Comparison of ENCODE assay signal across 25 cellular contexts in the genomic region with DNA sequence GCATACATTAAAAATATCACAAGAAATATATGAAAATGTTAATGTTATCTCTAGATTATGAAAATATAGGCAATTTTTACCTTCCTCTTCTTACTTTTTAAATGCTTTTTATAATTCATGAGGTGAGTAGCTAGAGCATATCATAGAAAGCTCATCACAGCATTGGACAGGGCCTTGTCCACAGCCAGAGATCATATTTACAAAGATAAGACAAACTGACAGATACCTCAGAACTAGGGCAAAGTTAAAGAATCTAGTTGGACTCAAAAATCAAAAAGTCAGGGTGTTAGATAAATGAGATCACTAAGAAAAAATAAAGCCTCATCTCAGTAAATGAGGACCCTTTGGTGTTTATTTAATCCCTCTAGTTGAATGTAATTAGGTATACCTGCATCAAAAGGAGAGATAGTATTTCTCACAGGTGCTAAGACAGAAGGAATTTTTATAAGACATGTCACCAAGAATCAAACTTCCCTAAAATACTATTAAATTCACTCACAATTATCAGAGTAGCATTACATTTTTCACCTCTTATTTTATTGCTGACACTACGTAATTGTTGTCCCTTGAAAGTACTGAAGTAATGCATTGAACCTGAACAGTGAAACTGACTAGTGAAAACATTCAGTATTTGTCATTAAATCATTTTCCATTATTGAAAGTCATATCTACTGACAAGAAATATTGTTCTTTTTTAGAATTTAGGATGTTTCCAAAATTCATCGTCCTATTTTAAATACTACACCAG. TPM values are rescaled to one million over a fixed set of nuclear protein-coding genes. Genes with fewer than 3 reads are reported as not detected.
"Had no signal": no experiment of that assay in that cellular context is flagged by ENCODE, and none has a peak within 500 bp of the region (broad histone marks: within the 10 kb centered on the region; RNA-seq: fewer than 3 reads in every experiment).

No MANE protein-coding gene starts in this region.

- DNase-seq: activated CD4-positive, alpha-beta memory T cell treated with anti-CD3 and anti-CD28 coated beads, Interleukin-2, amount 10 ng/mL, durations not matched to agents 7 days and 5 days; activated CD4-positive, alpha-beta T cell treated with anti-CD3 and anti-CD28 coated beads for 36 hours; activated CD4-positive, alpha-beta T cell treated with anti-CD3 and anti-CD28 coated beads, Interleukin-2, amount 50 U/mL, for 1 hour; activated gamma-delta T cell; activated naive CD4-positive, alpha-beta T cell treated with anti-CD3 and anti-CD28 coated beads for 36 hours; activated T-cell treated with anti-CD3 and anti-CD28 coated beads for 4 hours; activated T-cell treated with anti-CD3 and anti-CD28 coated beads, Interleukin-2, amount 50 U/mL, for 48 hours; brain microvascular endothelial cell; KG1; NCI-H1048; NCI-H146; NCI-H187 treated with DMSO at 0.1 percent for 48 hours; NCI-H2081 treated with DMSO at 0.1 percent for 48 hours; NCI-H446; NCI-H524; PC-3; SHP77; T-helper 1 cell; WERI-Rb-1 had no signal

- ATAC-seq: activated CD4-positive, alpha-beta T cell treated with anti-CD3 and anti-CD28 coated beads for 36 hours; activated T-helper 17 cell treated with anti-CD3 and anti-CD28 coated beads, Interleukin-2, amount 50 U/mL, for 72 hours; PC-3 had no signal

- H3K36me3 ChIP-seq: brain microvascular endothelial cell, WERI-Rb-1 had no signal

- H3K27ac ChIP-seq: WERI-Rb-1 had no signal

- H3K27me3 ChIP-seq: brain microvascular endothelial cell had no signal

RNA-seq across cellular contexts. Expression of a gene that starts 25.6 kb away (rescaled TPM):
- total RNA-seq: activated CD4-positive, alpha-beta memory T cell treated with anti-CD3 and anti-CD28 coated beads, Interleukin-2, amount 10 ng/mL, durations not matched to agents 7 days and 5 days; T-helper 2 cell treated with Interferon-gamma antibody and Interleukin-4, amounts not matched to agents 100 ng/mL and 5 ng/mL, for 36 hours had no signal

RNA-seq across cellular contexts. Expression of a gene that starts 50.5 kb away (rescaled TPM):
- total RNA-seq: activated CD4-positive, alpha-beta memory T cell treated with anti-CD3 and anti-CD28 coated beads, Interleukin-2, amount 10 ng/mL, durations not matched to agents 7 days and 5 days; activated CD4-positive, alpha-beta T cell treated with anti-CD3 and anti-CD28 coated beads for 36 hours; activated CD8-positive, alpha-beta memory T cell treated with anti-CD3 and anti-CD28 coated beads for 36 hours; activated naive CD4-positive, alpha-beta T cell treated with anti-CD3 and anti-CD28 coated beads for 36 hours; activated T-helper 17 cell treated with anti-CD3 and anti-CD28 coated beads, Interleukin-2, amount 50 U/mL, for 72 hours; LHCN-M2; M059J; PC-3; SK-MEL-5; T-helper 2 cell treated with Interferon-gamma antibody and Interleukin-4, amounts not matched to agents 100 ng/mL and 5 ng/mL, for 36 hours had no signal

RNA-seq across cellular contexts. Expression of a gene that starts 59.1 kb away (rescaled TPM):
- total RNA-seq: activated CD4-positive, alpha-beta T cell treated with anti-CD3 and anti-CD28 coated beads for 36 hours; activated CD8-positive, alpha-beta memory T cell treated with anti-CD3 and anti-CD28 coated beads for 36 hours; activated naive CD4-positive, alpha-beta T cell treated with anti-CD3 and anti-CD28 coated beads for 36 hours had no signal
